28 cellular contexts compared by ENCODE assay signal in the genomic region with DNA sequence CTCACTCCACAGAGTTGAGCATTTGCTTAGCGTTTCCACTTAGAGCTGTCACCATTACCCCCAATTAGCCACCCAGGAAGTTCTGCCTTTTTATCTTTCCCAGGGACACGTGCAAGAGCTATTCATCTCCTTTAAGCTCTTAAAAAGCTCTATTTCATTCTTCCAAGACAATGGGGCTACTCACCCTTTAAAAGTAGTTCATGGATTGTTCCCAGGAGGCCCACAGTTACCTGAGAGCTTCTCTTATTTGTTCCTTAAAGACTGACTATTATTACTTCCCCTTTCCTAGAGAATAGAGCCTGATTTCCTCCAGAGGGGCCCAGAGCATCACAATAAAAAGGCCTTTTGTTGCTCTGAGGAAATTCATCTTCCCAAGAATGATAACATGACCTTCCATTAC.
"Had no signal": no experiment of that assay in that cellular context is flagged by ENCODE, and none has a peak within 500 bp of the region (broad histone marks: within the 10 kb centered on the region; RNA-seq: fewer than 3 reads in every experiment).

No MANE protein-coding gene starts in this region.

- ATAC-seq: activated CD4-positive, alpha-beta T cell treated with anti-CD3 and anti-CD28 coated beads for 36 hours; activated T-cell treated with anti-CD3 and anti-CD28 coated beads, Interleukin-2, amount 50 U/mL, for 4 hours; effector memory CD8-positive, alpha-beta T cell; heart left ventricle had no signal

- DNase-seq: activated B cell treated with CpG ODN at 0.5 μM for 24 hours; activated CD4-positive, alpha-beta T cell treated with anti-CD3 and anti-CD28 coated beads for 36 hours; activated CD4-positive, alpha-beta T cell treated with anti-CD3 and anti-CD28 coated beads, Interleukin-2, amount 50 U/mL, for 48 hours; activated CD8-positive, alpha-beta memory T cell treated with anti-CD3 and anti-CD28 coated beads, Interleukin-2, amount 50 U/mL, for 48 hours; activated naive CD4-positive, alpha-beta T cell; activated T-cell treated with anti-CD3 and anti-CD28 coated beads, Interleukin-2, amount 50 U/mL, for 4 hours; adrenal gland; brain microvascular endothelial cell; central memory CD4-positive, alpha-beta T cell; colonic mucosa; dorsolateral prefrontal cortex; effector memory CD8-positive, alpha-beta T cell; esophagus squamous epithelium; heart left ventricle; stimulated activated CD4-positive, alpha-beta T cell treated with anti-CD3 and anti-CD28 coated beads, Interleukin-4, amount 100 ng/mL, for 24 hours; stimulated activated naive CD4-positive, alpha-beta T cell treated with Interleukin-2 at 50 U/mL for 16 hours; T1000 had no signal

- H3K4me1 ChIP-seq: adrenal gland, ascending aorta, colonic mucosa, esophagus squamous epithelium, heart left ventricle, right atrium auricular region, vagina had no signal

- H3K4me1 Mint-ChIP-seq: activated B cell treated with CpG ODN at 0.5 μM for 24 hours; activated CD4-positive, alpha-beta T cell treated with anti-CD3 and anti-CD28 coated beads for 36 hours; memory B cell had no signal

- H3K27ac Mint-ChIP-seq: activated B cell treated with CpG ODN at 0.5 μM for 24 hours; activated CD4-positive, alpha-beta T cell treated with anti-CD3 and anti-CD28 coated beads for 36 hours; activated naive CD8-positive, alpha-beta T cell; activated T-helper 2 cell treated with anti-CD3 and anti-CD28 coated beads, Interferon-gamma antibody, Interleukin-2, Interleukin-4, amounts not matched to agents 10 μg/mL and 5 μg/mL and 100 μg/mL, durations not matched to agents 14 hours and 24 hours and 36 hours; effector memory CD8-positive, alpha-beta T cell; memory B cell; nephron; T-helper 1 cell treated with Interleukin-12 subunit alpha and Interleukin-12 subunit beta and Interleukin-4 antibody, amounts not matched to agents 30 μg/mL and 1 μg/mL, for 36 hours; type B pancreatic cell had no signal

- H3K27ac ChIP-seq: adrenal gland, ascending aorta, brain microvascular endothelial cell, colonic mucosa, dorsolateral prefrontal cortex, esophagus squamous epithelium, heart left ventricle, right atrium auricular region, thoracic aorta, vagina had no signal

- H3K4me3 Mint-ChIP-seq: activated B cell treated with CpG ODN at 0.5 μM for 24 hours; activated CD4-positive, alpha-beta T cell treated with anti-CD3 and anti-CD28 coated beads for 36 hours; activated naive CD8-positive, alpha-beta T cell; activated T-cell treated with anti-CD3 and anti-CD28 coated beads, Interleukin-2, amount 50 U/mL, for 4 hours; effector memory CD8-positive, alpha-beta T cell; memory B cell; nephron; T-helper 1 cell treated with Interleukin-12 subunit alpha and Interleukin-12 subunit beta and Interleukin-4 antibody, amounts not matched to agents 30 μg/mL and 1 μg/mL, for 36 hours; type B pancreatic cell had no signal

- FAIRE-seq: islet of Langerhans had no signal

- H3K9me3 ChIP-seq: adrenal gland, colonic mucosa, vagina had no signal

- H3K4me3 ChIP-seq: adrenal gland, ascending aorta, colonic mucosa, dorsolateral prefrontal cortex, esophagus squamous epithelium, heart left ventricle, right atrium auricular region, thoracic aorta, vagina had no signal

- H3K27me3 Mint-ChIP-seq: type B pancreatic cell had no signal

- H3K36me3 ChIP-seq: adrenal gland, ascending aorta, brain microvascular endothelial cell, colonic mucosa, esophagus squamous epithelium, heart left ventricle, right atrium auricular region, thoracic aorta, vagina had no signal

- H3K27me3 ChIP-seq: adrenal gland, ascending aorta, brain microvascular endothelial cell, colonic mucosa, esophagus squamous epithelium, right atrium auricular region, vagina had no signal
